12 cellular contexts compared by ENCODE assay signal in the genomic region with DNA sequence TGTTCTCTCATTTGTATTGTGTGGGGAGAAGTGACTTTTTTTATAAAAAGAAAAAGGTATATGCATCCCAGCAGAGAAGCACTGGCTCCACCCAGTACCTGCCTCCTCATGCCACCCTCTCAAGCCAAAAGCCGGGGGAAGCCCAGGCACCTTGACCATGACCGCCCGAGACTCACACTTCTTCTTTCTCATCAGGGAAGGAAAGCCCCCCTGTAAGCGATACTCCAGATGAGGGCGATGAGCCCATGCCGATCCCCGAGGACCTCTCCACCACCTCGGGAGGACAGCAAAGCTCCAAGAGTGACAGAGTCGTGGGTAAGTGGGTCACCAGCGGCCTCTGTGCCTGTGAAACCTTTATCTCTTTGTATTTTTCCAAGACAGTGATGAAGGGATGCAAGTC. TPM values are rescaled to one million over a fixed set of nuclear protein-coding genes. Genes with fewer than 3 reads are reported as not detected.
DNase-seq lines count a peak whose midpoint lies in the region; ATAC-seq and TF ChIP-seq lines count a peak whose summit lies in the region.
"Had no signal": no experiment of that assay in that cellular context is flagged by ENCODE, and none has a peak within 500 bp of the region (broad histone marks: within the 10 kb centered on the region; RNA-seq: fewer than 3 reads in every experiment).

No MANE protein-coding gene starts in this region.

- H3K27me3 Mint-ChIP-seq in memory B cell, result no peaks in the 10 kb centered on the region

- no peak for DNase-seq in memory B cell (ENCODE audit: low spot score in 2 of 2)
- no peak for DNase-seq in D341Med (ENCODE audit: low spot score)
- no peak for DNase-seq in stomach
- no peak for DNase-seq in hepatocyte (ENCODE audit: low spot score)
- DNase-seq: IMR-90, kidney, NCI-H187 treated with DMSO at 0.1 percent for 48 hours, T-helper 9 cell had no signal

- no peak overlapping the region for H3K4me3 Mint-ChIP-seq in memory B cell
- H3K4me3 Mint-ChIP-seq: nephron had no signal

- ATAC-seq in GM18858 (IDR thresholded peaks at IDR 0.05; ENCODE audit: unreplicated experiment), result peak; percentile 29
- peak; percentile 24 for ATAC-seq in GM21390 (IDR thresholded peaks at IDR 0.05; ENCODE audit: unreplicated experiment)
- peak; percentile 40 for ATAC-seq in HG03378 (IDR thresholded peaks at IDR 0.05; ENCODE audit: unreplicated experiment)
- ATAC-seq in memory B cell (ENCODE audit: low read depth), result peak; percentile 59

- H3K9me3 Mint-ChIP-seq in memory B cell, result no peaks in the 10 kb centered on the region
- H3K9me3 Mint-ChIP-seq: nephron had no signal

- no peaks in the 10 kb centered on the region for H3K9me3 ChIP-seq in stomach
- H3K9me3 ChIP-seq in hepatocyte (ENCODE audit: low read depth), result no peaks in the 10 kb centered on the region

- WGBS in stomach, 5 donors, result 84 to 93% (median 89%) methylated on average over 10 of the region's 10 CpGs
- 92% methylated on average over 10 of the region's 10 CpGs for WGBS in hepatocyte (ENCODE audit: low lambda C conversion rate, missing lambda C conversion rate)

- no peaks in the 10 kb centered on the region for H3K9me2 ChIP-seq in hepatocyte (replicated peaks; ENCODE audit: insufficient read depth)

- H4K20me1 ChIP-seq in hepatocyte (ENCODE audit: insufficient read depth, poor library complexity, severe bottlenecking), result no peaks in the 10 kb centered on the region

- no peak for TF ChIP-seq EP300 in stomach (IDR thresholded peaks at IDR 0.05)

- H3K36me3 ChIP-seq in stomach, result peaks cover 0 to 6% (median 0%) of the 10 kb centered on the region in 4 donors
- H3K36me3 ChIP-seq in hepatocyte (replicated peaks; ENCODE audit: insufficient read depth, low read depth), result no peaks in the 10 kb centered on the region

- H3K27ac Mint-ChIP-seq in memory B cell, result no peak overlapping the region
- H3K27ac Mint-ChIP-seq: nephron had no signal

- peaks cover 36% of the 10 kb centered on the region for H3K36me3 Mint-ChIP-seq in memory B cell

- H3K4me2 ChIP-seq in hepatocyte, result no peak overlapping the region

- intact Hi-C loops in stomach (cut with DNase I; ENCODE audit: low total_unique reads), result no loop called here

- H3K4me3 ChIP-seq in stomach (no peak overlapping the region), hepatocyte (no peak overlapping the region)

- TF ChIP-seq CTCF in stomach (IDR thresholded peaks at IDR 0.05), result no peak
- no peak for TF ChIP-seq CTCF in hepatocyte (IDR thresholded peaks at IDR 0.05; ENCODE audit: poor library complexity)

- H3K27ac ChIP-seq in stomach, result no peak overlapping the region
- no peak overlapping the region for H3K27ac ChIP-seq in hepatocyte

- no peak overlapping the region for H2AFZ ChIP-seq in hepatocyte

- H3K27me3 ChIP-seq in stomach (peaks cover 0 to 10% (median 0%) of the 10 kb centered on the region in 3 donors), hepatocyte (no peaks in the 10 kb centered on the region)

- H3K79me2 ChIP-seq in hepatocyte, result no peaks in the 10 kb centered on the region

- H3K4me1 ChIP-seq in stomach (peaks cover 0 to 22% (median 2%) of the 10 kb centered on the region in 4 donors), hepatocyte (ENCODE audit: insufficient read depth) (no peaks in the 10 kb centered on the region)

- H3K4me1 Mint-ChIP-seq in memory B cell, result peaks cover 49% of the 10 kb centered on the region
- H3K4me1 Mint-ChIP-seq: nephron had no signal

- TF ChIP-seq POLR2A in stomach (IDR thresholded peaks at IDR 0.05), result no peak

RNA-seq across cellular contexts. Expression of gene IKZF1, which starts 22.9 kb away (rescaled TPM):
- 100 to 1,000 TPM in 1 of 5 donors, 10 to 100 TPM in 3, 1 to 10 TPM in 1; 4.5 to 139 (median 14.0) TPM for total RNA-seq in stomach
- 1 to 10 TPM; 1.5 to 6.4 (median 1.8) TPM for polyA plus RNA-seq in stomach
- total RNA-seq in hepatocyte, result 0.16 and 0.47 TPM in 2 replicates
- 0.16 and 0.52 TPM in 2 replicates for polyA plus RNA-seq in hepatocyte
- total RNA-seq: IMR-90 had no signal
- polyA plus RNA-seq: IMR-90 had no signal
